8 cellular contexts compared by ENCODE assay signal in genomic region chr7:66099551-66100407, GRCh38. TPM values are rescaled to one million over a fixed set of nuclear protein-coding genes. Genes with fewer than 3 reads are reported as not detected.
DNase-seq lines count a peak whose midpoint lies in the region; TF ChIP-seq lines count a peak whose summit lies in the region.

No MANE protein-coding gene starts in this region.

- no peaks in the 10 kb centered on the region for H4K20me1 ChIP-seq in smooth muscle cell (ENCODE audit: low read depth)

- H3K36me3 ChIP-seq in smooth muscle cell (ENCODE audit: low read depth) = no peaks in the 10 kb centered on the region

- H2AFZ ChIP-seq in smooth muscle cell (ENCODE audit: low read depth) = peak overlapping the region; percentile 34

- H3K36me3 Mint-ChIP-seq in HFFc6 (ENCODE audit: low read depth) = peaks cover 6% of the 10 kb centered on the region

- H3K4me3 Mint-ChIP-seq in HFFc6 = peak overlapping the region; percentile 91

- H3F3A ChIP-seq in smooth muscle cell (ENCODE audit: low read depth) = no peaks in the 10 kb centered on the region

- H3K27me3 ChIP-seq in smooth muscle cell (ENCODE audit: low read depth) = no peaks in the 10 kb centered on the region

- no peaks in the 10 kb centered on the region for H3K9me3 Mint-ChIP-seq in HFFc6

- no peaks in the 10 kb centered on the region for H3K4me1 ChIP-seq in smooth muscle cell (ENCODE audit: low read depth)

- in situ Hi-C loops in T47D (cut with HindIII; ENCODE audit: low pct_unique_long_range_greater_than_20kb, low sequenced_read_pairs) = no loop called here

- peak overlapping the region; percentile 92 for H3K27ac Mint-ChIP-seq in HFFc6

- no peak overlapping the region for H3K9ac ChIP-seq in smooth muscle cell (ENCODE audit: low read depth)

- peaks cover 24% of the 10 kb centered on the region for H3K4me1 Mint-ChIP-seq in HFFc6 (ENCODE audit: low read depth)

- H3K9me3 ChIP-seq in smooth muscle cell (replicated peaks; ENCODE audit: low read depth) = no peaks in the 10 kb centered on the region

- WGBS in smooth muscle cell (ENCODE audit: low lambda C conversion rate) = 1% methylated on average over 10 of the region's 15 CpGs

- DNase-seq in GM04504 (ENCODE audit: low read depth) (peak; percentile 72), HFFc6 (peak; percentile 88), NCI-H1092 treated with DMSO at 0.1 percent for 48 hours (lab: John Stamatoyannopoulos, UW) (peak; percentile 32), T-helper 22 cell (ENCODE audit: low read depth) (peak; percentile 7), T47D (ENCODE audit: low read depth in 1 of 2, low spot score in 1 of 2) (peak; percentile 40 to 99), iris pigment epithelial cell (ENCODE audit: low read depth) (peak; percentile 92), smooth muscle cell (lab: John Stamatoyannopoulos, UW; ENCODE audit: unreplicated experiment) (peak; percentile 26), NCI-H1930 (lab: John Stamatoyannopoulos, UW) (no peak)

- H3K27ac ChIP-seq in smooth muscle cell (ENCODE audit: low read depth) = peak overlapping the region; percentile 20

- H3K27me3 Mint-ChIP-seq in HFFc6 (ENCODE audit: insufficient read depth) = no peaks in the 10 kb centered on the region

- TF ChIP-seq CTCF in HFFc6 (IDR thresholded peaks at IDR 0.05) (no peak), smooth muscle cell (IDR thresholded peaks at IDR 0.05; ENCODE audit: borderline replicate concordance, insufficient read depth, poor library complexity, severe bottlenecking) (no peak)

- peak overlapping the region; percentile 45 for H3K4me3 ChIP-seq in smooth muscle cell

- H3K4me2 ChIP-seq in smooth muscle cell = peak overlapping the region; percentile 81

- no peaks in the 10 kb centered on the region for H3K79me2 ChIP-seq in smooth muscle cell (ENCODE audit: low read depth)

RNA-seq across cellular contexts. Expression of gene CRCP, which starts 14.9 kb away (rescaled TPM):
- total RNA-seq in HFFc6 (2021; fragmentation: NEBNext Ultra II Directional; extraction: Animal tissue kit (Norgen Biotek cat#: 25700)) = 10 to 100 TPM; 29.8 to 37.6 (median 33.7) TPM
- 12.2 and 13.6 TPM in 2 replicates for total RNA-seq in smooth muscle cell
- 13.7 and 17.8 TPM in 2 replicates for polyA plus RNA-seq in smooth muscle cell

RNA-seq across cellular contexts. Expression of gene ASL, which starts 24.2 kb away (rescaled TPM):
- total RNA-seq in HFFc6 (2021; fragmentation: NEBNext Ultra II Directional; extraction: Animal tissue kit (Norgen Biotek cat#: 25700)) = 10 to 100 TPM; 40.5 to 47.4 (median 41.8) TPM
- 12.3 and 12.4 TPM in 2 replicates for total RNA-seq in smooth muscle cell
- polyA plus RNA-seq in smooth muscle cell = 26.1 and 31.5 TPM in 2 replicates

Comparison
In these comparisons a context has a peak if more than half of its experiments do, and no peak if none do; other contexts are left out.
1. DNase-seq: peak in GM04504 (single experiment), HFFc6 (single experiment), NCI-H1092 treated with DMSO at 0.1 percent for 48 hours (single experiment), T-helper 22 cell (single experiment), T47D (2 of 2), iris pigment epithelial cell (single experiment) and smooth muscle cell (single experiment); none in NCI-H1930 (0 of 2).